ENCODE assay signal across 7 cellular contexts in genomic region chr20:29298271-29298590, GRCh38.
"Had no signal": no experiment of that assay in that cellular context is flagged by ENCODE, and none has a peak within 500 bp of the region (broad histone marks: within the 10 kb centered on the region; RNA-seq: fewer than 3 reads in every experiment).

No MANE protein-coding gene starts in this region.

- H3K4me3 Mint-ChIP-seq: IgD-negative memory B cell had no signal

- H3K27me3 Mint-ChIP-seq: IgD-negative memory B cell had no signal

- H3K4me1 Mint-ChIP-seq: IgD-negative memory B cell had no signal

- ATAC-seq: HepG2, K562 had no signal

- H3K27ac ChIP-seq: HL-60 had no signal

- DNase-seq: IMR-90, KBM-7 had no signal

- H3K36me3 Mint-ChIP-seq: IgD-negative memory B cell had no signal

- H3K27ac Mint-ChIP-seq: IgD-negative memory B cell had no signal

- H3K4me3 ChIP-seq: K562 had no signal

- FAIRE-seq: HepG2, HTR-8/SVneo, K562 had no signal
